2 cellular contexts compared by ENCODE assay signal in the genomic region with DNA sequence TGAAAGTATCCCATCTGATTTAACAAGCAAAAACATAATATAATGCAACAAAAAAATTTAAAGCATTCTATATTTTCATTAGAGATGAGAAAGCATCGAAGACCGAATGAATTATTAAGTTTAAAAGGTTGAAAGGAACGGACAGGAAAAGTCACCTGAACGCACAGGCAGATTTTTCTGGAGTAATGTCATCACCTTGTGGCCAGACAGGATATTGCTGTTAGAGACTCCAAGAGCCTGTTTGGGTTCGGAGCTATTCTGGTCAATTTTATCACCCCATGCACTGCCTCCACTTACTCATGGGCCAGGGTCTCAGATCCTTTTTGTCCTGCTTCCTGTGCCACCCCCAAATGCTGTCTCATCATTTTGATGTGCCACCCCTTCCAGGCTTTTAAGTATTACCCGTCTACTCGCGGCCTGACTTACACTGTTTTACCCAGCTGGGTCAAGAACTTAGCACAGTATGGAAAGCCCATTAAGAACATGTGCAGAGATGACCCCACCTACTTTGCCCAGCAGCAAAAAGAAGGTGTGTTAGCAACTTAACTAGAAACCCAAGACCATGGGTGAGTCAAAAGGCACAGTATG.
TF ChIP-seq lines count a peak whose summit lies in the region.

No MANE protein-coding gene starts in this region.

TF ChIP-seq in SK-N-SH treated with all-trans-retinoic acid at 6 μM for 48 hours, 23 proteins besides CTCF, POLR2A, EP300 and RAD21:
- TF ChIP-seq, protein P1, sequence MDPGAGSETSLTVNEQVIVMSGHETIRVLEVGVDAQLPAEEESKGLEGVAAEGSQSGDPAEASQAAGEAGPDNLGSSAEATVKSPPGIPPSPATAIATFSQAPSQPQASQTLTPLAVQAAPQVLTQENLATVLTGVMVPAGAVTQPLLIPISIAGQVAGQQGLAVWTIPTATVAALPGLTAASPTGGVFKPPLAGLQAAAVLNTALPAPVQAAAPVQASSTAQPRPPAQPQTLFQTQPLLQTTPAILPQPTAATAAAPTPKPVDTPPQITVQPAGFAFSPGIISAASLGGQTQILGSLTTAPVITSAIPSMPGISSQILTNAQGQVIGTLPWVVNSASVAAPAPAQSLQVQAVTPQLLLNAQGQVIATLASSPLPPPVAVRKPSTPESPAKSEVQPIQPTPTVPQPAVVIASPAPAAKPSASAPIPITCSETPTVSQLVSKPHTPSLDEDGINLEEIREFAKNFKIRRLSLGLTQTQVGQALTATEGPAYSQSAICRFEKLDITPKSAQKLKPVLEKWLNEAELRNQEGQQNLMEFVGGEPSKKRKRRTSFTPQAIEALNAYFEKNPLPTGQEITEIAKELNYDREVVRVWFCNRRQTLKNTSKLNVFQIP (CRISPR knock-in tag; IDR thresholded peaks at IDR 0.05; ENCODE audit: borderline replicate concordance, low read depth) = no peak
- TF ChIP-seq, protein P2, sequence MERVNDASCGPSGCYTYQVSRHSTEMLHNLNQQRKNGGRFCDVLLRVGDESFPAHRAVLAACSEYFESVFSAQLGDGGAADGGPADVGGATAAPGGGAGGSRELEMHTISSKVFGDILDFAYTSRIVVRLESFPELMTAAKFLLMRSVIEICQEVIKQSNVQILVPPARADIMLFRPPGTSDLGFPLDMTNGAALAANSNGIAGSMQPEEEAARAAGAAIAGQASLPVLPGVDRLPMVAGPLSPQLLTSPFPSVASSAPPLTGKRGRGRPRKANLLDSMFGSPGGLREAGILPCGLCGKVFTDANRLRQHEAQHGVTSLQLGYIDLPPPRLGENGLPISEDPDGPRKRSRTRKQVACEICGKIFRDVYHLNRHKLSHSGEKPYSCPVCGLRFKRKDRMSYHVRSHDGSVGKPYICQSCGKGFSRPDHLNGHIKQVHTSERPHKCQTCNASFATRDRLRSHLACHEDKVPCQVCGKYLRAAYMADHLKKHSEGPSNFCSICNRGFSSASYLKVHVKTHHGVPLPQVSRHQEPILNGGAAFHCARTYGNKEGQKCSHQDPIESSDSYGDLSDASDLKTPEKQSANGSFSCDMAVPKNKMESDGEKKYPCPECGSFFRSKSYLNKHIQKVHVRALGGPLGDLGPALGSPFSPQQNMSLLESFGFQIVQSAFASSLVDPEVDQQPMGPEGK (CRISPR knock-in tag; IDR thresholded peaks at IDR 0.05; ENCODE audit: borderline replicate concordance) = no peak
- TF ChIP-seq ZFP30 (CRISPR knock-in tag; IDR thresholded peaks at IDR 0.05) (no peak), ESRRG (CRISPR knock-in tag; IDR thresholded peaks at IDR 0.05) (no peak), CSRNP3 (CRISPR knock-in tag; IDR thresholded peaks at IDR 0.05) (no peak), ZC3H10 (CRISPR knock-in tag; IDR thresholded peaks at IDR 0.05) (no peak), TCF4 (CRISPR knock-in tag; IDR thresholded peaks at IDR 0.05; ENCODE audit: borderline replicate concordance) (no peak)

TF ChIP-seq in GM12878, 131 proteins besides CTCF, POLR2A, EP300 and RAD21 (continued from another document):
- no peak for TF ChIP-seq MLLT1 (IDR thresholded peaks at IDR 0.05)
- no peak for TF ChIP-seq NR2F1 (conservative IDR thresholded peaks at IDR 0.05)
